In the genomic region with DNA sequence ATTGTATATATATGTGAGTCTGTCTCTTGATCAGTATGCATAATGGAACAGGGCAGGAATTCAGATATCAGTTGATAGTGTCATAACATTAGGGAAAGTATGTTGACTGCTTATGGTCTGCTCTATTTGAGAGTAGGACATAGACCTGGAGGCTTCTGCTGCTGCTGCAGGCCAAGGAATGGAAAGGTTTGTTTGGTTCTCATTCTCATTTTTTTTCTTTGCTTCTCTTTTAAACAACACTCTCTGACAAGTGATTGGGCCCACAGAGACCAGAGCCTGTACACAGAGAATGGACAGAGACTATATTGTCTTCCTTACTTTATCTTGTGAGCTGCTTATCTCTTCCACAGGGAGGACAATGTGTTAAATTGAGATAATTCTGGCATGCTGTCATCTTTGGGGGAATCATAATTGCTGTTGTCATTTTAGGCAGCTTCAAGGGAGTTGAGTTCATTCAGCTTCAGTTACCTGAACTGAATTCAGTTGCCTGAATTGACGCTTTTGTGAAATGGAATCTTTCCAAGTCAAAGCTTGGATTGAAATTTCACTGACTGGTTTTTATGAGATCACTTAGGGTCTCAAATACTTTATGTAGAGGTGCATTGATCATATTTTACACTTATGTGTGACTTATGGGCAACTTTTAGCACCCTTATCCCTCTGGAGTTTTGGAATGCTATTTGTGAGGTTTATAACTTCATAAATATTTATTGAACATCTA, we compare ENCODE assay signal across 11 cellular contexts. TPM values are rescaled to one million over a fixed set of nuclear protein-coding genes. Genes with fewer than 3 reads are reported as not detected.
DNase-seq lines count a peak whose midpoint lies in the region; ATAC-seq and TF ChIP-seq lines count a peak whose summit lies in the region.
"Had no signal": no experiment of that assay in that cellular context is flagged by ENCODE, and none has a peak within 500 bp of the region (broad histone marks: within the 10 kb centered on the region; RNA-seq: fewer than 3 reads in every experiment).

No MANE protein-coding gene starts in this region.

- POLR2A ChIA-PET in WTC11 (lab: Charles Lee), result no interaction called here

- H3K36me3 ChIP-seq in thoracic aorta, result peaks cover 25% of the 10 kb centered on the region
- H3K36me3 ChIP-seq in mesenchymal stem cell (ENCODE audit: control insufficient read depth in 1 of 2, insufficient read depth in 2 of 2, low read depth in 1 of 2, low read length in 2 of 2), result peaks cover 19 to 64% of the 10 kb centered on the region in 2 experiments
- H3K36me3 ChIP-seq in prostate gland, result no peaks in the 10 kb centered on the region

- no peak overlapping the region for H4K8ac ChIP-seq in mesenchymal stem cell (ENCODE audit: low read length)

- 91% methylated on average over 1 of the region's 1 CpG for WGBS in mesenchymal stem cell
- 54% methylated on average over 1 of the region's 1 CpG for WGBS in prostate gland

- ATAC-seq in WTC11, result no peak
- no peak for ATAC-seq in thoracic aorta (ENCODE audit: insufficient number of reproducible peaks, low FRiP score, low read depth)

- H2BK15ac ChIP-seq in mesenchymal stem cell (ENCODE audit: low read depth, poor library complexity, severe bottlenecking), result no peak overlapping the region

- DNase-seq in activated T-cell treated with anti-CD3 and anti-CD28 coated beads, Interleukin-2, amount 50 U/mL, for 24 hours, result no peak
- DNase-seq in activated T-cell treated with anti-CD3 and anti-CD28 coated beads, Interleukin-2, amount 50 U/mL, for 48 hours, result no peak
- DNase-seq in WTC11 (ENCODE audit: low spot score), result no peak
- DNase-seq in glutamatergic neuron, result no peak
- DNase-seq in thoracic aorta (ENCODE audit: low spot score), result no peak
- DNase-seq in mesenchymal stem cell, result no peak
- no peak for DNase-seq in AG08396 (ENCODE audit: low spot score)
- DNase-seq in prostate gland (ENCODE audit: low spot score), result no peak
- DNase-seq: esophagus squamous epithelium, Kasumi-1, T-helper 9 cell had no signal

- H3K27me3 ChIP-seq in thoracic aorta (replicated peaks; ENCODE audit: insufficient read depth), result no peaks in the 10 kb centered on the region
- no peaks in the 10 kb centered on the region for H3K27me3 ChIP-seq in mesenchymal stem cell (ENCODE audit: control insufficient read depth in 1 of 2, insufficient read depth in 1 of 2, low read length in 2 of 2)
- no peaks in the 10 kb centered on the region for H3K27me3 ChIP-seq in prostate gland (replicated peaks; ENCODE audit: insufficient read depth)
- H3K27me3 ChIP-seq: esophagus squamous epithelium had no signal

- no peak overlapping the region for H3K14ac ChIP-seq in mesenchymal stem cell (ENCODE audit: low read length in 2 of 2)

- no peak overlapping the region for H3K4me2 ChIP-seq in mesenchymal stem cell (ENCODE audit: low read length, poor library complexity, severe bottlenecking)

- H2AFZ ChIP-seq in mesenchymal stem cell (ENCODE audit: low read depth, low read length), result no peak overlapping the region

- H3K4me1 ChIP-seq in thoracic aorta (ENCODE audit: control insufficient read depth in 1 of 2, low read depth in 2 of 2) (peaks cover 70 to 79% of the 10 kb centered on the region in 2 donors), mesenchymal stem cell (ENCODE audit: control insufficient read depth, insufficient read depth, low read depth, low read length) (peaks cover 7% of the 10 kb centered on the region), prostate gland (replicated peaks) (no peaks in the 10 kb centered on the region)

- no peak overlapping the region for H2AK5ac ChIP-seq in mesenchymal stem cell (ENCODE audit: low read length, severe bottlenecking)

- no peaks in the 10 kb centered on the region for H3K9me3 Mint-ChIP-seq in activated T-cell treated with anti-CD3 and anti-CD28 coated beads, Interleukin-2, amount 50 U/mL, for 24 hours
- H3K9me3 Mint-ChIP-seq in WTC11, result no peaks in the 10 kb centered on the region
- H3K9me3 Mint-ChIP-seq in glutamatergic neuron (ENCODE audit: unreplicated experiment), result no peaks in the 10 kb centered on the region

- H3K9me3 ChIP-seq in thoracic aorta, result no peaks in the 10 kb centered on the region
- H3K9me3 ChIP-seq in mesenchymal stem cell (ENCODE audit: control insufficient read depth, low read length), result no peaks in the 10 kb centered on the region
- H3K9me3 ChIP-seq in prostate gland, result no peaks in the 10 kb centered on the region
- H3K9me3 ChIP-seq: esophagus squamous epithelium had no signal

- TF ChIP-seq POLR2A in prostate gland (IDR thresholded peaks at IDR 0.05), result no peak

- peaks cover 91% of the 10 kb centered on the region for H3K36me3 Mint-ChIP-seq in activated T-cell treated with anti-CD3 and anti-CD28 coated beads, Interleukin-2, amount 50 U/mL, for 24 hours (ENCODE audit: low read depth)
- H3K36me3 Mint-ChIP-seq in WTC11 (peaks cover 27% of the 10 kb centered on the region), glutamatergic neuron (ENCODE audit: unreplicated experiment) (no peaks in the 10 kb centered on the region)

- H3K27me3 Mint-ChIP-seq in activated T-cell treated with anti-CD3 and anti-CD28 coated beads, Interleukin-2, amount 50 U/mL, for 24 hours, result no peaks in the 10 kb centered on the region
- no peaks in the 10 kb centered on the region for H3K27me3 Mint-ChIP-seq in WTC11 (ENCODE audit: low read depth)
- H3K27me3 Mint-ChIP-seq in glutamatergic neuron (ENCODE audit: unreplicated experiment), result no peaks in the 10 kb centered on the region

- H3K27ac ChIP-seq in thoracic aorta (no peak overlapping the region), mesenchymal stem cell (ENCODE audit: low read length, poor library complexity, severe bottlenecking) (no peak overlapping the region), prostate gland (no peak overlapping the region)

- H3K18ac ChIP-seq in mesenchymal stem cell (ENCODE audit: low read depth in 1 of 2, low read length in 2 of 2), result no peak overlapping the region

- H3K9ac ChIP-seq in mesenchymal stem cell (ENCODE audit: low read length), result no peak overlapping the region

- H2BK5ac ChIP-seq in mesenchymal stem cell (ENCODE audit: low read depth, low read length, poor library complexity, severe bottlenecking), result no peak overlapping the region

- H3K27ac Mint-ChIP-seq in activated T-cell treated with anti-CD3 and anti-CD28 coated beads, Interleukin-2, amount 50 U/mL, for 24 hours, result peak overlapping the region; percentile 93
- H3K27ac Mint-ChIP-seq in WTC11 (peak overlapping the region; percentile 27), glutamatergic neuron (ENCODE audit: unreplicated experiment) (peak overlapping the region; percentile 31)

- H4K91ac ChIP-seq in mesenchymal stem cell (ENCODE audit: low read length), result no peak overlapping the region

- H2BK120ac ChIP-seq in mesenchymal stem cell (ENCODE audit: low read depth, low read length), result no peak overlapping the region

- H3K4ac ChIP-seq in mesenchymal stem cell (ENCODE audit: low read depth in 1 of 2, low read length in 2 of 2), result no peak overlapping the region

- no peak overlapping the region for H3K4me3 Mint-ChIP-seq in activated T-cell treated with anti-CD3 and anti-CD28 coated beads, Interleukin-2, amount 50 U/mL, for 24 hours
- H3K4me3 Mint-ChIP-seq in WTC11 (no peak overlapping the region), glutamatergic neuron (ENCODE audit: unreplicated experiment) (no peak overlapping the region)

- intact Hi-C loops in prostate gland (cut with DNase I), result no loop called here

- CTCF ChIA-PET in WTC11 (lab: Charles Lee), result interaction anchor here (0.6 to 1.8 kb wide), 2 partner anchors 25 to 240 kb away, joined by 3 to 6 read pairs; no protein-coding TSS in a partner anchor

- peaks cover 90% of the 10 kb centered on the region for H3K4me1 Mint-ChIP-seq in activated T-cell treated with anti-CD3 and anti-CD28 coated beads, Interleukin-2, amount 50 U/mL, for 24 hours (ENCODE audit: low read depth)
- H3K4me1 Mint-ChIP-seq in WTC11 (peaks cover 33% of the 10 kb centered on the region), glutamatergic neuron (ENCODE audit: low read depth, unreplicated experiment) (peaks cover 4% of the 10 kb centered on the region)

- H3K23ac ChIP-seq in mesenchymal stem cell (ENCODE audit: low read length in 2 of 2), result no peak overlapping the region

- H3K4me3 ChIP-seq in thoracic aorta, result peak overlapping the region; percentile 11
- H3K4me3 ChIP-seq in mesenchymal stem cell (ENCODE audit: insufficient read depth in 1 of 2, low read depth in 1 of 2, low read length in 2 of 2), result no peak overlapping the region
- no peak overlapping the region for H3K4me3 ChIP-seq in prostate gland
- H3K4me3 ChIP-seq: esophagus squamous epithelium had no signal

- no peak overlapping the region for H2BK12ac ChIP-seq in mesenchymal stem cell (ENCODE audit: low read length in 2 of 2)

- H3K79me1 ChIP-seq in mesenchymal stem cell (replicated peaks; ENCODE audit: low read length, poor library complexity, severe bottlenecking), result peaks cover 11% of the 10 kb centered on the region

- TF ChIP-seq CTCF in WTC11 (IDR thresholded peaks at IDR 0.05) (no peak), glutamatergic neuron (IDR thresholded peaks at IDR 0.05; ENCODE audit: partially characterized antibody, unreplicated experiment) (no peak), thoracic aorta (IDR thresholded peaks at IDR 0.05) (no peak), prostate gland (IDR thresholded peaks at IDR 0.05) (no peak)

TF ChIP-seq in WTC11, 78 proteins besides CTCF, POLR2A, EP300 and RAD21:
- no peak for TF ChIP-seq FOXJ3 (CRISPR knock-in tag; IDR thresholded peaks at IDR 0.05; ENCODE audit: borderline replicate concordance)
- no peak for TF ChIP-seq ZNF232 (CRISPR knock-in tag; IDR thresholded peaks at IDR 0.05)
- no peak for TF ChIP-seq PRRX2 (CRISPR knock-in tag; IDR thresholded peaks at IDR 0.05)
- no peak for TF ChIP-seq GABPB1 (CRISPR knock-in tag; IDR thresholded peaks at IDR 0.05)
TF ChIP-seq in WTC11: peak in this region for 0.

RNA-seq across cellular contexts. Expression of gene CAP1, which starts 16.9 kb away (rescaled TPM):
- total RNA-seq in WTC11 (2021) (258 to 304 TPM (median 277 TPM) in 3 replicates), glutamatergic neuron (ENCODE audit: unreplicated experiment) (293 TPM), thoracic aorta (100 to 1,000 TPM; 315 to 409 TPM), prostate gland (100 to 1,000 TPM; 128 to 187 TPM)
- 483 TPM for polyA plus RNA-seq in mesenchymal stem cell (2013, experiment 1 of 2)
- 482 TPM for polyA plus RNA-seq in mesenchymal stem cell (2013, experiment 2 of 2)

RNA-seq across cellular contexts. Expression of gene PPT1, which starts 39.6 kb away (rescaled TPM):
- total RNA-seq in WTC11 (2021) (107 to 117 TPM (median 111 TPM) in 3 replicates), glutamatergic neuron (ENCODE audit: unreplicated experiment) (32.5 TPM), thoracic aorta (10 to 100 TPM; 68.5 to 89.8 TPM), prostate gland (100 to 1,000 TPM in 1 of 2 donors, 10 to 100 TPM in 1; 86.2 to 126 TPM)
- polyA plus RNA-seq in mesenchymal stem cell (2013, experiment 1 of 2), result 104 TPM
- 107 TPM for polyA plus RNA-seq in mesenchymal stem cell (2013, experiment 2 of 2)

Comparison
In these comparisons a context has a peak if more than half of its experiments do, and no peak if none do; other contexts are left out.
1. H3K27ac Mint-ChIP-seq: peak in every context shown above with its lines; median percentile 93 in activated T-cell treated with anti-CD3 and anti-CD28 coated beads, Interleukin-2, amount 50 U/mL, for 24 hours; 31 in glutamatergic neuron; 27 in WTC11.